Comparison of ENCODE assay signal across 1 cellular context in genomic region chr1:226541631-226542622, GRCh38.
TF ChIP-seq lines count a peak whose summit lies in the region.

No MANE protein-coding gene starts in this region.

TF ChIP-seq in HepG2, 621 proteins besides CTCF, POLR2A, EP300 and RAD21 (continued from another document):
- TF ChIP-seq ZBTB49 (CRISPR knock-in tag; IDR thresholded peaks at IDR 0.05; ENCODE audit: borderline replicate concordance), result no peak
- no peak for TF ChIP-seq ZNF225 (CRISPR knock-in tag; IDR thresholded peaks at IDR 0.05)
- no peak for TF ChIP-seq KLF16 (CRISPR knock-in tag; IDR thresholded peaks at IDR 0.05)
- TF ChIP-seq ZNF75D (CRISPR knock-in tag; IDR thresholded peaks at IDR 0.05; ENCODE audit: borderline replicate concordance), result no peak
- TF ChIP-seq ZNF318 (CRISPR knock-in tag; IDR thresholded peaks at IDR 0.05), result no peak
- no peak for TF ChIP-seq CHCHD3 (CRISPR knock-in tag; IDR thresholded peaks at IDR 0.05)
- TF ChIP-seq SRF (IDR thresholded peaks at IDR 0.05; ENCODE audit: low read depth, low read length), result no peak
TF ChIP-seq in HepG2: peak in this region for 0.
